1 cellular context compared by ENCODE assay signal in genomic region chr6:44920952-44921491, GRCh38.
TF ChIP-seq lines count a peak whose summit lies in the region.

No MANE protein-coding gene starts in this region.

TF ChIP-seq in WTC11, 78 proteins besides CTCF, POLR2A, EP300 and RAD21 (continued from another document):
- TF ChIP-seq, protein P1, sequence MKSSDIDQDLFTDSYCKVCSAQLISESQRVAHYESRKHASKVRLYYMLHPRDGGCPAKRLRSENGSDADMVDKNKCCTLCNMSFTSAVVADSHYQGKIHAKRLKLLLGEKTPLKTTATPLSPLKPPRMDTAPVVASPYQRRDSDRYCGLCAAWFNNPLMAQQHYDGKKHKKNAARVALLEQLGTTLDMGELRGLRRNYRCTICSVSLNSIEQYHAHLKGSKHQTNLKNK (CRISPR knock-in tag; IDR thresholded peaks at IDR 0.05): no peak
- no peak for TF ChIP-seq PRRX2 (CRISPR knock-in tag; IDR thresholded peaks at IDR 0.05)
- TF ChIP-seq, protein P2, sequence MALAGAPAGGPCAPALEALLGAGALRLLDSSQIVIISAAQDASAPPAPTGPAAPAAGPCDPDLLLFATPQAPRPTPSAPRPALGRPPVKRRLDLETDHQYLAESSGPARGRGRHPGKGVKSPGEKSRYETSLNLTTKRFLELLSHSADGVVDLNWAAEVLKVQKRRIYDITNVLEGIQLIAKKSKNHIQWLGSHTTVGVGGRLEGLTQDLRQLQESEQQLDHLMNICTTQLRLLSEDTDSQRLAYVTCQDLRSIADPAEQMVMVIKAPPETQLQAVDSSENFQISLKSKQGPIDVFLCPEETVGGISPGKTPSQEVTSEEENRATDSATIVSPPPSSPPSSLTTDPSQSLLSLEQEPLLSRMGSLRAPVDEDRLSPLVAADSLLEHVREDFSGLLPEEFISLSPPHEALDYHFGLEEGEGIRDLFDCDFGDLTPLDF (CRISPR knock-in tag; IDR thresholded peaks at IDR 0.05): no peak
- TF ChIP-seq TEAD4 (CRISPR knock-in tag; IDR thresholded peaks at IDR 0.05): no peak
- TF ChIP-seq OVOL2 (CRISPR knock-in tag; IDR thresholded peaks at IDR 0.05; ENCODE audit: borderline replicate concordance): no peak
